ENCODE assay signal across 38 cellular contexts in genomic region chr10:75443362-75443761, GRCh38. TPM values are rescaled to one million over a fixed set of nuclear protein-coding genes. Genes with fewer than 3 reads are reported as not detected.
A peak's percentile ranks its signal among the peaks of the same experiment; 100 is the strongest.
DNase-seq lines count a peak whose midpoint lies in the region; ATAC-seq, FAIRE-seq and TF ChIP-seq lines count a peak whose summit lies in the region.
"Had no signal": no experiment of that assay in that cellular context is flagged by ENCODE, and none has a peak within 500 bp of the region (broad histone marks: within the 10 kb centered on the region; RNA-seq: fewer than 3 reads in every experiment).

No MANE protein-coding gene starts in this region.

- H3K9me3 ChIP-seq in HEK293 (ENCODE audit: control insufficient read depth, insufficient read depth, low read depth, low read length) (no peaks in the 10 kb centered on the region), K562 (replicated peaks; ENCODE audit: control insufficient read depth, insufficient read depth, low read depth, low read length) (peaks cover 6% of the 10 kb centered on the region), right cardiac atrium (ENCODE audit: control insufficient read depth, low read length) (no peaks in the 10 kb centered on the region)

- no peak for TF ChIP-seq POLR2A in K562 (conservative IDR thresholded peaks at IDR 0.05)

- no peaks in the 10 kb centered on the region for H3K36me3 ChIP-seq in HEK293 (ENCODE audit: control insufficient read depth in 2 of 2, insufficient read depth in 1 of 2, low read length in 2 of 2)
- no peaks in the 10 kb centered on the region for H3K36me3 ChIP-seq in K562 (ENCODE audit: control insufficient read depth, insufficient read depth, low read length)
- H3K36me3 ChIP-seq: BE2C; BLaER1; BLaER1 treated with 17β-estradiol and CSF1 and Interleukin-3, amounts not matched to agents 10 nM and 100 nM had no signal

- H3K27me3 ChIP-seq in K562 (ENCODE audit: control insufficient read depth in 2 of 2, insufficient read depth in 2 of 2, low read length in 2 of 2) (no peaks in the 10 kb centered on the region), right cardiac atrium (ENCODE audit: control insufficient read depth, insufficient read depth) (no peaks in the 10 kb centered on the region)
- H3K27me3 ChIP-seq: BE2C; BLaER1; BLaER1 treated with 17β-estradiol and CSF1 and Interleukin-3, amounts not matched to agents 10 nM and 100 nM had no signal

- BruUV-seq in K562 (replicated peaks; lab: Mats Ljungman, UMichigan): no TSS peak

- H3K79me2 ChIP-seq in K562 (ENCODE audit: control insufficient read depth, insufficient read depth, low read length): no peaks in the 10 kb centered on the region

- TF ChIP-seq RAD21 in K562 (CRISPR knock-in tag; conservative IDR thresholded peaks at IDR 0.05 in 1 of 2, IDR thresholded peaks at IDR 0.05 in 1 of 2): no peak

- ATAC-seq in K562 (no peak), GM21619 (IDR thresholded peaks at IDR 0.05; ENCODE audit: unreplicated experiment) (no peak), right cardiac atrium (no peak)
- ATAC-seq: A549; CD8-positive, alpha-beta T cell had no signal

- no peak overlapping the region for H3K9ac ChIP-seq in K562 (ENCODE audit: insufficient read depth in 1 of 2, low read depth in 2 of 2, low read length in 2 of 2)
- H3K9ac ChIP-seq: BLaER1; BLaER1 treated with 17β-estradiol and CSF1 and Interleukin-3, amounts not matched to agents 10 nM and 100 nM had no signal

- TF ChIP-seq EP300 in K562 (IDR thresholded peaks at IDR 0.05; ENCODE audit: low read length): no peak

- no peaks in the 10 kb centered on the region for H3K9me1 ChIP-seq in K562 (ENCODE audit: control insufficient read depth, insufficient read depth, low read length)

- H4K20me1 ChIP-seq in K562 (replicated peaks; ENCODE audit: control insufficient read depth, insufficient read depth, low read length): no peaks in the 10 kb centered on the region
- H4K20me1 ChIP-seq: BLaER1; BLaER1 treated with 17β-estradiol and CSF1 and Interleukin-3, amounts not matched to agents 10 nM and 100 nM had no signal

- in situ Hi-C loops in K562 (cut with MboI): no loop called here

- POLR2A ChIA-PET in HEK293 (lab: Yijun Ruan, JAX): no interaction called here
- POLR2A ChIA-PET in K562 (lab: Yijun Ruan, JAX): no interaction called here

- FAIRE-seq in K562 (lab: Jason Lieb, UNC) (no peak), endometrium (lab: Jason Lieb, UNC) (peak; percentile 61)
- FAIRE-seq: A204.1, A549, D721Med had no signal

- no peak overlapping the region for H3K4me3 ChIP-seq in HEK293 (ENCODE audit: low read depth, low read length)
- no peak overlapping the region for H3K4me3 ChIP-seq in K562
- no peak overlapping the region for H3K4me3 ChIP-seq in right cardiac atrium (ENCODE audit: low read length)
- H3K4me3 ChIP-seq: A549; BLaER1; BLaER1 treated with 17β-estradiol and CSF1 and Interleukin-3, amounts not matched to agents 10 nM and 100 nM had no signal

- no peak for TF ChIP-seq CTCF in HEK293 (tag by site-specific recombination; IDR thresholded peaks at IDR 0.05)
- no peak for TF ChIP-seq CTCF in K562 (IDR thresholded peaks at IDR 0.05 in 2 of 3, conservative IDR thresholded peaks at IDR 0.05 in 1 of 3; ENCODE audit: insufficient read depth in 2 of 3, low read depth in 1 of 3, low read length in 3 of 3)

- no peak overlapping the region for H3K4me2 ChIP-seq in K562 (ENCODE audit: insufficient read depth, low read length)
- H3K4me2 ChIP-seq: A549; BLaER1; BLaER1 treated with 17β-estradiol and CSF1 and Interleukin-3, amounts not matched to agents 10 nM and 100 nM had no signal

- CTCF ChIA-PET in HEK293 (lab: Yijun Ruan, JAX): no interaction called here
- CTCF ChIA-PET in K562 (lab: Yijun Ruan, JAX; ENCODE audit: low intra/inter-chr PET ratio): no interaction called here

- DNase-seq in K562 (ENCODE audit: extremely low read depth in 1 of 4, low spot score in 3 of 4) (no peak), amniotic stem cell (lab: John Stamatoyannopoulos, UW) (no peak), right cardiac atrium (no peak)
- DNase-seq: 8988T; ACHN; AML-193; BE2C; C1 segment of cervical spinal cord; Caco-2; Calu3; CD4-positive, alpha-beta memory T cell; CD4-positive, alpha-beta T cell; CD4-positive, CD25-positive, alpha-beta regulatory T cell; CD8-positive, alpha-beta memory T cell; CD8-positive, alpha-beta T cell; COR-L47; DMS 273 treated with DMSO at 0.1 percent for 48 hours; DMS153; DMS53; DMS79; DMS79 treated with DMSO at 0.1 percent for 48 hours; DND-41; EL had no signal

- H3K27ac ChIP-seq in HEK293 (ENCODE audit: extremely low read depth, low read depth, low read length): no peak overlapping the region
- no peak overlapping the region for H3K27ac ChIP-seq in K562 (ENCODE audit: extremely low read depth, low read depth, low read length)
- no peak overlapping the region for H3K27ac ChIP-seq in right cardiac atrium (ENCODE audit: low read length)
- H3K27ac ChIP-seq: 22Rv1; A549; BLaER1; BLaER1 treated with 17β-estradiol and CSF1 and Interleukin-3, amounts not matched to agents 10 nM and 100 nM; C4-2B had no signal

- H3K4me1 ChIP-seq in HEK293 (ENCODE audit: control insufficient read depth, insufficient read depth, low read length) (no peaks in the 10 kb centered on the region), K562 (replicated peaks in 1 of 2; ENCODE audit: control insufficient read depth in 2 of 2, insufficient read depth in 2 of 2, low read length in 2 of 2) (no peaks in the 10 kb centered on the region), right cardiac atrium (ENCODE audit: control insufficient read depth, insufficient read depth, low read length) (no peaks in the 10 kb centered on the region)
- H3K4me1 ChIP-seq: A549; BE2C; BLaER1; BLaER1 treated with 17β-estradiol and CSF1 and Interleukin-3, amounts not matched to agents 10 nM and 100 nM had no signal

- H2AFZ ChIP-seq in K562 (ENCODE audit: low read depth, low read length): no peak overlapping the region

- WGBS in K562 (ENCODE audit: insufficient coverage, low coverage, missing lambda C conversion rate): 2% methylated on average over 2 of the region's 2 CpGs
- 97% methylated on average over 2 of the region's 2 CpGs for WGBS in right cardiac atrium

- intact Hi-C loops in K562 (cut with micrococcal nuclease): no loop called here
- intact Hi-C loops in right cardiac atrium (cut with DNase I): no loop called here

TF ChIP-seq in HEK293, 187 proteins besides CTCF, POLR2A, EP300 and RAD21 (continues in another document):
- TF ChIP-seq ZNF521 (tag by site-specific recombination; IDR thresholded peaks at IDR 0.05): no peak
- TF ChIP-seq MEIS1 (CRISPR knock-in tag; IDR thresholded peaks at IDR 0.05; ENCODE audit: borderline replicate concordance): no peak
- TF ChIP-seq ZNF211 (tag by site-specific recombination; IDR thresholded peaks at IDR 0.05; ENCODE audit: low read depth): peak; percentile 88
- no peak for TF ChIP-seq ZNF19 (tag by site-specific recombination; IDR thresholded peaks at IDR 0.05; ENCODE audit: low read depth)

TF ChIP-seq in K562, 482 proteins besides CTCF, POLR2A, EP300 and RAD21 (continues in another document):
- TF ChIP-seq ZNF324 (CRISPR knock-in tag; IDR thresholded peaks at IDR 0.05): peak; percentile 94

RNA-seq across cellular contexts. Expression of gene LRMDA, which starts 11.9 kb away (rescaled TPM):
- total RNA-seq in K562 (2011; cell fraction: chromatin; rRNA removed; ENCODE audit: low replicate concordance): not detected in 2 replicates
- not detected in 2 replicates for total RNA-seq in K562 (2011; cell fraction: nucleolus; rRNA removed)
- not detected in 2 replicates for total RNA-seq in K562 (2011; cell fraction: nucleoplasm; rRNA removed)
- total RNA-seq in K562 (2014; rRNA removed) (not detected in 2 replicates), K562 (2014; rRNA removed; fragmentation: Illumina TruSeq; extraction: Trizol) (not detected in 2 replicates), K562 (2015; rRNA removed; fragmentation: Illumina TruSeq; extraction: Trizol) (0.25 and 0.26 TPM in 2 replicates), K562 (2021) (not detected in 2 replicates), right cardiac atrium (10 to 100 TPM; 42.7 to 97.9 (median 55.1) TPM)
- polyA plus RNA-seq in K562 (2011; rRNA removed) (not detected in 2 replicates), K562 (2014; fragmentation: Illumina TruSeq; extraction: Trizol) (not detected in 2 replicates), K562 (2014; fragmentation: Nextera tagmentation; extraction: Ambion mirVana) (not detected), K562 (2014; rRNA removed) (not detected in 2 replicates), right cardiac atrium (48.8 TPM)
- not detected in 2 replicates for polyA plus RNA-seq in K562 (2011; cell fraction: cytosol; rRNA removed)
- polyA plus RNA-seq in K562 (2011; cell fraction: nucleus; rRNA removed): not detected in 2 replicates
- polyA plus RNA-seq in K562 (2012): 2.2 TPM in 1 of 2 replicates, not detected in the other
- not detected in 2 replicates for polyA minus RNA-seq in K562 (2011; rRNA and poly(A)+ RNA removed)
- polyA minus RNA-seq in K562 (2011; cell fraction: cytosol; rRNA and poly(A)+ RNA removed): not detected in 2 replicates
- polyA minus RNA-seq in K562 (2011; cell fraction: nucleus; rRNA and poly(A)+ RNA removed): not detected in 2 replicates
- total RNA-seq: A172; A673; B cell; CD4-positive, alpha-beta memory T cell; CD4-positive, alpha-beta T cell; CD8-positive, alpha-beta memory T cell; CD8-positive, alpha-beta T cell; Daoy had no signal
- polyA plus RNA-seq: BJ; CD4-positive, alpha-beta memory T cell; CD4-positive, CD25-positive, alpha-beta regulatory T cell; CD8-positive, alpha-beta memory T cell had no signal

RNA-seq across cellular contexts. Expression of gene ZNF503, which starts 41.8 kb away (rescaled TPM):
- not detected in 2 replicates for total RNA-seq in K562 (2011; cell fraction: chromatin; rRNA removed; ENCODE audit: low replicate concordance)
- not detected in 2 replicates for total RNA-seq in K562 (2011; cell fraction: nucleolus; rRNA removed)
- total RNA-seq in K562 (2011; cell fraction: nucleoplasm; rRNA removed): not detected in 2 replicates
- total RNA-seq in K562 (2014; rRNA removed): not detected in 2 replicates
- total RNA-seq in K562 (2014; rRNA removed; fragmentation: Illumina TruSeq; extraction: Trizol): not detected in 2 replicates
- total RNA-seq in K562 (2015; rRNA removed; fragmentation: Illumina TruSeq; extraction: Trizol): not detected in 2 replicates
- total RNA-seq in K562 (2021): 0.20 TPM in 1 of 2 replicates, not detected in the other
- polyA plus RNA-seq in K562 (2011; rRNA removed): not detected in 2 replicates
- polyA plus RNA-seq in K562 (2011; cell fraction: cytosol; rRNA removed): not detected in 2 replicates
- polyA plus RNA-seq in K562 (2011; cell fraction: nucleus; rRNA removed): not detected in 2 replicates
- polyA plus RNA-seq in K562 (2012): 0.05 and 0.07 TPM in 2 replicates
- not detected in 2 replicates for polyA plus RNA-seq in K562 (2014; fragmentation: Illumina TruSeq; extraction: Trizol)
- not detected for polyA plus RNA-seq in K562 (2014; fragmentation: Nextera tagmentation; extraction: Ambion mirVana)
- not detected in 2 replicates for polyA plus RNA-seq in K562 (2014; rRNA removed)
- not detected in 2 replicates for polyA minus RNA-seq in K562 (2011; rRNA and poly(A)+ RNA removed)
- not detected in 2 replicates for polyA minus RNA-seq in K562 (2011; cell fraction: cytosol; rRNA and poly(A)+ RNA removed)
- 0.13 TPM in 1 of 2 replicates, not detected in the other for polyA minus RNA-seq in K562 (2011; cell fraction: nucleus; rRNA and poly(A)+ RNA removed)
- total RNA-seq in right cardiac atrium: 10 to 100 TPM; 13.2 to 14.6 (median 14.3) TPM
- polyA plus RNA-seq in right cardiac atrium: 8.7 TPM
- total RNA-seq: B cell; CD4-positive, CD25-positive, alpha-beta regulatory T cell; CD8-positive, alpha-beta T cell had no signal
- polyA plus RNA-seq: CD4-positive, alpha-beta memory T cell; CD4-positive, CD25-positive, alpha-beta regulatory T cell; CD8-positive, alpha-beta memory T cell had no signal

Comparison
In these comparisons a context has a peak if more than half of its experiments do, and no peak if none do; other contexts are left out.
1. RNA of gene LRMDA, which starts 11.9 kb away (total RNA-seq): 42.7 to 97.9 TPM in right cardiac atrium; 0.25 to 0.26 TPM in K562; every median in the first group is over 10 times any median in the second.
2. RNA of gene ZNF503, which starts 41.8 kb away (total RNA-seq): 13.2 to 14.6 TPM in right cardiac atrium; 0.20 TPM in K562; every median in the first group is over 10 times any median in the second.
3. Of the 44 proteins assayed by ChIP-seq in both K562 and HEK293: peak only in K562: ZNF324; only in HEK293: SETDB1; in both: none; in neither: 42.